Comparison of ENCODE assay signal across 8 cellular contexts in the genomic region with DNA sequence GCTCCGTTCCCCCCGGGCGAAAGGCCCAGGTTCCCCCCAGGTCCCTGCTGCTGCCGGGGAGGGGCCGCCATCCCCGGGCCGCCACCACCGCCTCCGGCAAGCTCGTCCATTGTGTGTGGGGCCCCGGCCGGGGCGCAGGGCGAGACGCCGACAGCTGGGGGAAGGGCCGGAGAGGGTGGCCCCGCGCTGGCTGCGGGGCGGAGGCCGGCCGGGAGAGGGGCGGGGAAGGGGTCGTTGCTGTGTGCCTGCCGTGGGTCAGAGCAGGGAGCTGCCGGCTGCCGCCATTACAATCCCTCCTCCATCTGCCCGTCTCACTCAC. TPM values are rescaled to one million over a fixed set of nuclear protein-coding genes. Genes with fewer than 3 reads are reported as not detected.
DNase-seq lines count a peak whose midpoint lies in the region; ATAC-seq lines count a peak whose summit lies in the region.

A gene with protein sequence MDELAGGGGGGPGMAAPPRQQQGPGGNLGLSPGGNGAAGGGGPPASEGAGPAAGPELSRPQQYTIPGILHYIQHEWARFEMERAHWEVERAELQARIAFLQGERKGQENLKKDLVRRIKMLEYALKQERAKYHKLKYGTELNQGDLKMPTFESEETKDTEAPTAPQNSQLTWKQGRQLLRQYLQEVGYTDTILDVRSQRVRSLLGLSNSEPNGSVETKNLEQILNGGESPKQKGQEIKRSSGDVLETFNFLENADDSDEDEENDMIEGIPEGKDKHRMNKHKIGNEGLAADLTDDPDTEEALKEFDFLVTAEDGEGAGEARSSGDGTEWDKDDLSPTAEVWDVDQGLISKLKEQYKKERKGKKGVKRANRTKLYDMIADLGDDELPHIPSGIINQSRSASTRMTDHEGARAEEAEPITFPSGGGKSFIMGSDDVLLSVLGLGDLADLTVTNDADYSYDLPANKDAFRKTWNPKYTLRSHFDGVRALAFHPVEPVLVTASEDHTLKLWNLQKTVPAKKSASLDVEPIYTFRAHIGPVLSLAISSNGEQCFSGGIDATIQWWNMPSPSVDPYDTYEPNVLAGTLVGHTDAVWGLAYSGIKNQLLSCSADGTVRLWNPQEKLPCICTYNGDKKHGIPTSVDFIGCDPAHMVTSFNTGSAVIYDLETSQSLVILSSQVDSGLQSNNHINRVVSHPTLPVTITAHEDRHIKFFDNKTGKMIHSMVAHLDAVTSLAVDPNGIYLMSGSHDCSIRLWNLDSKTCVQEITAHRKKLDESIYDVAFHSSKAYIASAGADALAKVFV (minus strand): TSS at position 304 of the 319 bp plus-strand sequence. CDS start 194 bp downstream, at position 110.

- H3K4me1 ChIP-seq in right cardiac atrium (ENCODE audit: control insufficient read depth, insufficient read depth, low read length), result no peaks in the 10 kb centered on the region

- peak within 1 kb of the TSS; percentile 90 for H3K27ac Mint-ChIP-seq in activated CD4-positive, alpha-beta T cell treated with anti-CD3 and anti-CD28 coated beads for 36 hours
- H3K27ac Mint-ChIP-seq in activated T-helper 2 cell treated with anti-CD3 and anti-CD28 coated beads, Interferon-gamma antibody, Interleukin-2, Interleukin-4, amounts not matched to agents 10 μg/mL and 5 μg/mL and 100 μg/mL, durations not matched to agents 14 hours and 24 hours and 36 hours, result peak within 1 kb of the TSS; percentile 92

- no peaks in the 10 kb centered on the region for H3K27me3 Mint-ChIP-seq in activated CD4-positive, alpha-beta T cell treated with anti-CD3 and anti-CD28 coated beads for 36 hours
- H3K27me3 Mint-ChIP-seq in activated T-helper 2 cell treated with anti-CD3 and anti-CD28 coated beads, Interferon-gamma antibody, Interleukin-2, Interleukin-4, amounts not matched to agents 10 μg/mL and 5 μg/mL and 100 μg/mL, durations not matched to agents 14 hours and 24 hours and 36 hours (ENCODE audit: low read depth), result no peaks in the 10 kb centered on the region

- DNase-seq in activated CD4-positive, alpha-beta T cell treated with anti-CD3 and anti-CD28 coated beads for 36 hours, result no peak
- no peak for DNase-seq in activated CD4-positive, alpha-beta T cell treated with anti-CD3 and anti-CD28 coated beads for 48 hours
- no peak for DNase-seq in activated T-helper 2 cell treated with anti-CD3 and anti-CD28 coated beads, Interferon-gamma antibody, Interleukin-2, Interleukin-4, amounts not matched to agents 10 μg/mL and 5 μg/mL and 100 μg/mL, durations not matched to agents 14 hours and 24 hours and 36 hours (ENCODE audit: low spot score)
- DNase-seq in right cardiac atrium (no peak), skeletal muscle cell (ENCODE audit: low read depth) (no peak), NCI-H1694 (lab: John Stamatoyannopoulos, UW) (no peak), kidney tubule cell (ENCODE audit: low spot score) (no peak)
- no peak for DNase-seq in NK-92 treated with Interleukin-12 subunit alpha and Interleukin-12 subunit beta, amount 100 ng/mL, for 24 hours (lab: John Stamatoyannopoulos, UW)

- no peaks in the 10 kb centered on the region for H3K9me3 Mint-ChIP-seq in activated CD4-positive, alpha-beta T cell treated with anti-CD3 and anti-CD28 coated beads for 36 hours (ENCODE audit: low read depth)
- H3K9me3 Mint-ChIP-seq in activated T-helper 2 cell treated with anti-CD3 and anti-CD28 coated beads, Interferon-gamma antibody, Interleukin-2, Interleukin-4, amounts not matched to agents 10 μg/mL and 5 μg/mL and 100 μg/mL, durations not matched to agents 14 hours and 24 hours and 36 hours, result no peaks in the 10 kb centered on the region

- H3K9me3 ChIP-seq in right cardiac atrium (ENCODE audit: control insufficient read depth, low read length), result no peaks in the 10 kb centered on the region

- no peak for ATAC-seq in activated CD4-positive, alpha-beta T cell treated with anti-CD3 and anti-CD28 coated beads for 36 hours
- ATAC-seq in right cardiac atrium, result no peak

- no peaks in the 10 kb centered on the region for H3K27me3 ChIP-seq in right cardiac atrium (ENCODE audit: control insufficient read depth, insufficient read depth)

- peaks cover 56% of the 10 kb centered on the region for H3K4me1 Mint-ChIP-seq in activated CD4-positive, alpha-beta T cell treated with anti-CD3 and anti-CD28 coated beads for 36 hours
- peaks cover 49% of the 10 kb centered on the region for H3K4me1 Mint-ChIP-seq in activated T-helper 2 cell treated with anti-CD3 and anti-CD28 coated beads, Interferon-gamma antibody, Interleukin-2, Interleukin-4, amounts not matched to agents 10 μg/mL and 5 μg/mL and 100 μg/mL, durations not matched to agents 14 hours and 24 hours and 36 hours (ENCODE audit: low read depth)

- WGBS in right cardiac atrium, result under 1% methylated on average over 29 of the region's 29 CpGs

- intact Hi-C loops in activated CD4-positive, alpha-beta T cell treated with anti-CD3 and anti-CD28 coated beads for 36 hours (cut with DNase I, micrococcal nuclease), result loop anchor here (1.0 to 5.0 kb wide), 10 partner anchors 31 to 1176 kb away; a partner anchor contains a TSS
- intact Hi-C loops in activated T-helper 2 cell treated with anti-CD3 and anti-CD28 coated beads, Interferon-gamma antibody, Interleukin-2, Interleukin-4, amounts not matched to agents 10 μg/mL and 5 μg/mL and 100 μg/mL, durations not matched to agents 14 hours and 24 hours and 36 hours (cut with micrococcal nuclease), result loop anchor here (1.0 to 10.0 kb wide), 8 partner anchors 44 to 1176 kb away; a partner anchor contains a TSS
- intact Hi-C loops in right cardiac atrium (cut with DNase I), result no loop called here

- peak within 1 kb of the TSS; percentile 83 for H3K4me3 Mint-ChIP-seq in activated CD4-positive, alpha-beta T cell treated with anti-CD3 and anti-CD28 coated beads for 36 hours
- H3K4me3 Mint-ChIP-seq in activated T-helper 2 cell treated with anti-CD3 and anti-CD28 coated beads, Interferon-gamma antibody, Interleukin-2, Interleukin-4, amounts not matched to agents 10 μg/mL and 5 μg/mL and 100 μg/mL, durations not matched to agents 14 hours and 24 hours and 36 hours (ENCODE audit: low read depth), result peak within 1 kb of the TSS; percentile 93

- POLR2A ChIA-PET in activated CD4-positive, alpha-beta T cell treated with anti-CD3 and anti-CD28 coated beads for 36 hours (lab: Charles Lee), result interaction anchor here (0.6 to 1.5 kb wide), 5 partner anchors 10 to 180 kb away, joined by 3 to 5 read pairs (median 4); no protein-coding TSS in a partner anchor

- peak within 1 kb of the TSS; percentile 97 for H3K27ac ChIP-seq in right cardiac atrium (ENCODE audit: low read length)

- CTCF ChIA-PET in activated CD4-positive, alpha-beta T cell treated with anti-CD3 and anti-CD28 coated beads for 36 hours (lab: Charles Lee), result interaction anchor here (0.7 to 0.9 kb wide), 5 partner anchors 16 to 182 kb away, joined by 3 to 5 read pairs (median 3); a partner anchor contains a TSS

- H3K36me3 Mint-ChIP-seq in activated CD4-positive, alpha-beta T cell treated with anti-CD3 and anti-CD28 coated beads for 36 hours (ENCODE audit: low read depth), result peaks cover 12% of the 10 kb centered on the region
- H3K36me3 Mint-ChIP-seq in activated T-helper 2 cell treated with anti-CD3 and anti-CD28 coated beads, Interferon-gamma antibody, Interleukin-2, Interleukin-4, amounts not matched to agents 10 μg/mL and 5 μg/mL and 100 μg/mL, durations not matched to agents 14 hours and 24 hours and 36 hours (ENCODE audit: low read depth), result peaks cover 20% of the 10 kb centered on the region

- H3K4me3 ChIP-seq in right cardiac atrium (ENCODE audit: low read length), result peak within 1 kb of the TSS; percentile 91
- H3K4me3 ChIP-seq in skeletal muscle cell (ENCODE audit: low read depth, low read length), result peak within 1 kb of the TSS; percentile 89

RNA-seq across cellular contexts. Expression of the gene that starts here (rescaled TPM):
- 10 to 100 TPM; 17.9 to 22.5 TPM for total RNA-seq in activated CD4-positive, alpha-beta T cell treated with anti-CD3 and anti-CD28 coated beads for 36 hours
- total RNA-seq in activated T-helper 2 cell treated with anti-CD3 and anti-CD28 coated beads, Interferon-gamma antibody, Interleukin-2, Interleukin-4, amounts not matched to agents 10 μg/mL and 5 μg/mL and 100 μg/mL, durations not matched to agents 14 hours and 24 hours and 36 hours, result 26.0 and 26.2 TPM in 2 replicates
- total RNA-seq in right cardiac atrium, result 10 to 100 TPM; 45.9 to 57.9 (median 50.0) TPM
- polyA plus RNA-seq in right cardiac atrium, result 16.8 TPM

Comparison
In these comparisons a context has a peak if more than half of its experiments do, and no peak if none do; other contexts are left out.
1. intact Hi-C loops: an anchor here in activated CD4-positive, alpha-beta T cell treated with anti-CD3 and anti-CD28 coated beads for 36 hours (1.0 to 5.0 kb wide) and activated T-helper 2 cell treated with anti-CD3 and anti-CD28 coated beads, Interferon-gamma antibody, Interleukin-2, Interleukin-4, amounts not matched to agents 10 μg/mL and 5 μg/mL and 100 μg/mL, durations not matched to agents 14 hours and 24 hours and 36 hours (1.0 to 10.0 kb wide); none called in right cardiac atrium.